Comparison of ENCODE assay signal across 1 cellular context in genomic region chr13:51620165-51620983, GRCh38.
TF ChIP-seq lines count a peak whose summit lies in the region.

No MANE protein-coding gene starts in this region.

TF ChIP-seq in GM23338, 12 proteins besides CTCF, POLR2A, EP300 and RAD21 (continued from another document):
- TF ChIP-seq ZNF462 (CRISPR knock-in tag; IDR thresholded peaks at IDR 0.05) (no peak), STAT1 (IDR thresholded peaks at IDR 0.05; ENCODE audit: unreplicated experiment) (no peak), POLR2AphosphoS5 (IDR thresholded peaks at IDR 0.05; ENCODE audit: low read depth) (no peak), ETS1 (IDR thresholded peaks at IDR 0.05) (no peak), EZH2phosphoT487 (IDR thresholded peaks at IDR 0.05; ENCODE audit: unreplicated experiment) (no peak), ZNF331 (CRISPR knock-in tag; IDR thresholded peaks at IDR 0.05; ENCODE audit: low read depth) (no peak), CREB1 (CRISPR knock-in tag; IDR thresholded peaks at IDR 0.05; ENCODE audit: low read depth) (no peak), ZNF114 (CRISPR knock-in tag; IDR thresholded peaks at IDR 0.05) (no peak), EZH2 (IDR thresholded peaks at IDR 0.05; ENCODE audit: low read depth, unreplicated experiment) (no peak), JUNB (IDR thresholded peaks at IDR 0.05; ENCODE audit: unreplicated experiment) (no peak), REST (IDR thresholded peaks at IDR 0.05; ENCODE audit: unreplicated experiment) (no peak)
